1 cellular context compared by ENCODE assay signal in the genomic region with DNA sequence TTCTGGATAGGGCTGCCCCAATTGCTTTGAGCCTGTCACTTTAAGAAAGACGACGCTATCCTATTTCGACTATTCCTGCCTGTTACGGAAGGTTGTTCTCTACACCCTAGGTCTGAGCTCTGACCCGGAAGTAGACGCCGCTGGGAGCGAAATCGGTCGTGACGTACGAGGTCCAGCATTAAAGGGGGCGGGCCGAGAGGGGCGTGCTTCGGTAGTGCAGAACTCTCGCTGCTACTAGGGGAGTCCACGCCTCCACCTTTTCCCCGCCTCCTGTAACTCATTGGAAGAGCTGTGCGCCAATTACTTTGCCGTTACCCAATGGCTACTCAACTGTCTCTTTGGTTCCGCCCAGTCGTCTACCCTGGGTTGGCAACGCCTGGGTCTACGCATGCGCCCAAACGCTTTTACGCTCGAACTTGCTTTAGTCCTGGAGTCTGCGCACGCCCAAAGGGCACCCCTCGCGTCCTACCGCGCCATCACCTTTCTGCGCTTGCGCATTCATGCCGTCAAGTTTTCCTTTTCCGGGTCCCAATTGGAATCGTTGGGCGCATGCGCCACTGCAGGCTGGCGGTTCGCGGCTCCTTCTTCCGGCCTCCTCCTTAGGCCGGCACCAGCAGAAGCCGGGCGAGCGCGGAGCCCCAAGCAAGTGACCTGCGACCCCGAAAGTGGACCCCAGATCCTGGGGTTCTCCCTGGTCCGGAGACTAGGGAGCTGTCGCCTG.
TF ChIP-seq lines count a peak whose summit lies in the region.

TSS of gene PCNX3 (plus strand) at position 548 of the 721 bp plus-strand sequence. CDS start 536 bp downstream, outside the sequence.

TF ChIP-seq in K562, 482 proteins besides CTCF, POLR2A, EP300 and RAD21 (continued from another document and continues in another):
- TF ChIP-seq RFX5 (IDR thresholded peaks at IDR 0.05; ENCODE audit: low read depth, low read length) (no peak), TAF7 (tag; IDR thresholded peaks at IDR 0.05) (peak; percentile 37; the same call in 1 of the 2 replicates), PHB2 (IDR thresholded peaks at IDR 0.05; ENCODE audit: low read depth) (no peak), SIX5 (IDR thresholded peaks at IDR 0.05; ENCODE audit: borderline replicate concordance in 1 of 2, insufficient read depth in 1 of 2, low read depth in 1 of 2, low read length in 2 of 2) (peak; percentile 44 to 53; a peak in 3 of 4 replicates), ZNF766 (CRISPR knock-in tag; conservative IDR thresholded peaks at IDR 0.05) (no peak), KDM4B (IDR thresholded peaks at IDR 0.05; ENCODE audit: borderline replicate concordance in 2 of 2, low read depth in 1 of 2) (peak in 1 of 2 experiments; percentile 46; a peak in 1 of 4 replicates), JUND (IDR thresholded peaks at IDR 0.05; ENCODE audit: borderline replicate concordance, low read depth, low read length) (peak; percentile 77), JUND (tag; IDR thresholded peaks at IDR 0.05; ENCODE audit: borderline replicate concordance, low read depth, low read length) (peak; percentile 69; the same call in 2 of the 3 replicates), POLR2G (IDR thresholded peaks at IDR 0.05; ENCODE audit: low read depth, low read length) (peak; percentile 82), NFATC3 (IDR thresholded peaks at IDR 0.05) (no peak), TBP (optimal IDR thresholded peaks at IDR 0.05; ENCODE audit: low read depth, low read length) (peak; percentile 65), PKNOX1 (IDR thresholded peaks at IDR 0.05) (peak; percentile 100), SIN3A (IDR thresholded peaks at IDR 0.05; ENCODE audit: borderline replicate concordance in 2 of 2, control insufficient read depth in 1 of 2, low read depth in 2 of 2, low read length in 2 of 2) (peak; percentile 66 to 92), PHF8 (IDR thresholded peaks at IDR 0.05; ENCODE audit: borderline replicate concordance, low read length) (peak; percentile 83), FOXK2 (conservative IDR thresholded peaks at IDR 0.05 in 1 of 2, IDR thresholded peaks at IDR 0.05 in 1 of 2; ENCODE audit: low read depth in 2 of 2) (peak; percentile 65 to 89; a peak in 3 of 4 replicates), NR2C1 (IDR thresholded peaks at IDR 0.05) (peak; percentile 100), NR2C1 (tag; IDR thresholded peaks at IDR 0.05) (peak; percentile 100), SLC30A9 (CRISPR knock-in tag; IDR thresholded peaks at IDR 0.05) (no peak), SRF (CRISPR knock-in tag; IDR thresholded peaks at IDR 0.05) (0 out of 4 replicates have a peak, but pooled peaks of 1 of the 2 experiments have one; percentile 68), MTA2 (IDR thresholded peaks at IDR 0.05; ENCODE audit: low read depth) (peak; percentile 84), NCOA1 (IDR thresholded peaks at IDR 0.05; ENCODE audit: low read depth) (no peak), FOSL1 (tag; conservative IDR thresholded peaks at IDR 0.05) (no peak), ZNF586 (CRISPR knock-in tag; conservative IDR thresholded peaks at IDR 0.05) (no peak), NONO (IDR thresholded peaks at IDR 0.05; ENCODE audit: low read depth in 2 of 2, low read length in 1 of 2) (no peak), VEZF1 (CRISPR knock-in tag; IDR thresholded peaks at IDR 0.05) (peak; percentile 52; the same call in 1 of the 2 replicates), ETV5 (CRISPR knock-in tag; IDR thresholded peaks at IDR 0.05; ENCODE audit: low read depth) (peak; percentile 45; the same call in 1 of the 2 replicates), ADNP (tag; IDR thresholded peaks at IDR 0.05) (no peak), NCOA6 (IDR thresholded peaks at IDR 0.05) (no peak), MYC (IDR thresholded peaks at IDR 0.05; ENCODE audit: low read depth, low read length) (peak; percentile 11), MYC (CRISPR knock-in tag; IDR thresholded peaks at IDR 0.05; ENCODE audit: borderline replicate concordance, low read depth) (peak; percentile 66; the same call in 1 of the 2 replicates), ETV1 (tag; conservative IDR thresholded peaks at IDR 0.05; ENCODE audit: low read depth) (peak; percentile 61), MNT (conservative IDR thresholded peaks at IDR 0.05) (peak; percentile 78 to 87), FOS (IDR thresholded peaks at IDR 0.05; ENCODE audit: extremely low read depth, insufficient read length) (peak; percentile 98), ZNF436 (CRISPR knock-in tag; IDR thresholded peaks at IDR 0.05) (no peak), ZNF146 (CRISPR knock-in tag; IDR thresholded peaks at IDR 0.05; ENCODE audit: unreplicated experiment) (no peak), CHAMP1 (IDR thresholded peaks at IDR 0.05) (no peak), SRSF7 (optimal IDR thresholded peaks at IDR 0.05; ENCODE audit: low read depth, low read length) (no peak), SUPT5H (IDR thresholded peaks at IDR 0.05) (peak; percentile 77)
- TF ChIP-seq, protein P1, sequence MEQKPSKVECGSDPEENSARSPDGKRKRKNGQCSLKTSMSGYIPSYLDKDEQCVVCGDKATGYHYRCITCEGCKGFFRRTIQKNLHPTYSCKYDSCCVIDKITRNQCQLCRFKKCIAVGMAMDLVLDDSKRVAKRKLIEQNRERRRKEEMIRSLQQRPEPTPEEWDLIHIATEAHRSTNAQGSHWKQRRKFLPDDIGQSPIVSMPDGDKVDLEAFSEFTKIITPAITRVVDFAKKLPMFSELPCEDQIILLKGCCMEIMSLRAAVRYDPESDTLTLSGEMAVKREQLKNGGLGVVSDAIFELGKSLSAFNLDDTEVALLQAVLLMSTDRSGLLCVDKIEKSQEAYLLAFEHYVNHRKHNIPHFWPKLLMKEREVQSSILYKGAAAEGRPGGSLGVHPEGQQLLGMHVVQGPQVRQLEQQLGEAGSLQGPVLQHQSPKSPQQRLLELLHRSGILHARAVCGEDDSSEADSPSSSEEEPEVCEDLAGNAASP (IDR thresholded peaks at IDR 0.05), result no peak
- TF ChIP-seq, protein P2, sequence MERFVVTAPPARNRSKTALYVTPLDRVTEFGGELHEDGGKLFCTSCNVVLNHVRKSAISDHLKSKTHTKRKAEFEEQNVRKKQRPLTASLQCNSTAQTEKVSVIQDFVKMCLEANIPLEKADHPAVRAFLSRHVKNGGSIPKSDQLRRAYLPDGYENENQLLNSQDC (CRISPR knock-in tag; IDR thresholded peaks at IDR 0.05), result no peak
- TF ChIP-seq, protein P3, sequence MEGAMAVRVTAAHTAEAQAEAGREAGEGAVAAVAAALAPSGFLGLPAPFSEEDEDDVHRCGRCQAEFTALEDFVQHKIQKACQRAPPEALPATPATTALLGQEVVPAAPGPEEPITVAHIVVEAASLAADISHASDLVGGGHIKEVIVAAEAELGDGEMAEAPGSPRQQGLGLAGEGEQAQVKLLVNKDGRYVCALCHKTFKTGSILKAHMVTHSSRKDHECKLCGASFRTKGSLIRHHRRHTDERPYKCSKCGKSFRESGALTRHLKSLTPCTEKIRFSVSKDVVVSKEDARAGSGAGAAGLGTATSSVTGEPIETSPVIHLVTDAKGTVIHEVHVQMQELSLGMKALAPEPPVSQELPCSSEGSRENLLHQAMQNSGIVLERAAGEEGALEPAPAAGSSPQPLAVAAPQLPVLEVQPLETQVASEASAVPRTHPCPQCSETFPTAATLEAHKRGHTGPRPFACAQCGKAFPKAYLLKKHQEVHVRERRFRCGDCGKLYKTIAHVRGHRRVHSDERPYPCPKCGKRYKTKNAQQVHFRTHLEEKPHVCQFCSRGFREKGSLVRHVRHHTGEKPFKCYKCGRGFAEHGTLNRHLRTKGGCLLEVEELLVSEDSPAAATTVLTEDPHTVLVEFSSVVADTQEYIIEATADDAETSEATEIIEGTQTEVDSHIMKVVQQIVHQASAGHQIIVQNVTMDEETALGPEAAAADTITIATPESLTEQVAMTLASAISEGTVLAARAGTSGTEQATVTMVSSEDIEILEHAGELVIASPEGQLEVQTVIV (CRISPR knock-in tag; IDR thresholded peaks at IDR 0.05; ENCODE audit: borderline replicate concordance), result no peak
- TF ChIP-seq, protein P4, sequence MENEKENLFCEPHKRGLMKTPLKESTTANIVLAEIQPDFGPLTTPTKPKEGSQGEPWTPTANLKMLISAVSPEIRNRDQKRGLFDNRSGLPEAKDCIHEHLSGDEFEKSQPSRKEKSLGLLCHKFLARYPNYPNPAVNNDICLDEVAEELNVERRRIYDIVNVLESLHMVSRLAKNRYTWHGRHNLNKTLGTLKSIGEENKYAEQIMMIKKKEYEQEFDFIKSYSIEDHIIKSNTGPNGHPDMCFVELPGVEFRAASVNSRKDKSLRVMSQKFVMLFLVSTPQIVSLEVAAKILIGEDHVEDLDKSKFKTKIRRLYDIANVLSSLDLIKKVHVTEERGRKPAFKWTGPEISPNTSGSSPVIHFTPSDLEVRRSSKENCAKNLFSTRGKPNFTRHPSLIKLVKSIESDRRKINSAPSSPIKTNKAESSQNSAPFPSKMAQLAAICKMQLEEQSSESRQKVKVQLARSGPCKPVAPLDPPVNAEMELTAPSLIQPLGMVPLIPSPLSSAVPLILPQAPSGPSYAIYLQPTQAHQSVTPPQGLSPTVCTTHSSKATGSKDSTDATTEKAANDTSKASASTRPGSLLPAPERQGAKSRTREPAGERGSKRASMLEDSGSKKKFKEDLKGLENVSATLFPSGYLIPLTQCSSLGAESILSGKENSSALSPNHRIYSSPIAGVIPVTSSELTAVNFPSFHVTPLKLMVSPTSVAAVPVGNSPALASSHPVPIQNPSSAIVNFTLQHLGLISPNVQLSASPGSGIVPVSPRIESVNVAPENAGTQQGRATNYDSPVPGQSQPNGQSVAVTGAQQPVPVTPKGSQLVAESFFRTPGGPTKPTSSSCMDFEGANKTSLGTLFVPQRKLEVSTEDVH (IDR thresholded peaks at IDR 0.05; ENCODE audit: low read depth, partially characterized antibody), result peak; percentile 89
- TF ChIP-seq, protein P5, sequence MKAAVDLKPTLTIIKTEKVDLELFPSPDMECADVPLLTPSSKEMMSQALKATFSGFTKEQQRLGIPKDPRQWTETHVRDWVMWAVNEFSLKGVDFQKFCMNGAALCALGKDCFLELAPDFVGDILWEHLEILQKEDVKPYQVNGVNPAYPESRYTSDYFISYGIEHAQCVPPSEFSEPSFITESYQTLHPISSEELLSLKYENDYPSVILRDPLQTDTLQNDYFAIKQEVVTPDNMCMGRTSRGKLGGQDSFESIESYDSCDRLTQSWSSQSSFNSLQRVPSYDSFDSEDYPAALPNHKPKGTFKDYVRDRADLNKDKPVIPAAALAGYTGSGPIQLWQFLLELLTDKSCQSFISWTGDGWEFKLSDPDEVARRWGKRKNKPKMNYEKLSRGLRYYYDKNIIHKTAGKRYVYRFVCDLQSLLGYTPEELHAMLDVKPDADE (conservative IDR thresholded peaks at IDR 0.05; ENCODE audit: control insufficient read depth, low read depth, low read length), result 0 out of 2 replicates have a peak, but pooled peaks have one; percentile 55
